12 cellular contexts compared by ENCODE assay signal in the genomic region with DNA sequence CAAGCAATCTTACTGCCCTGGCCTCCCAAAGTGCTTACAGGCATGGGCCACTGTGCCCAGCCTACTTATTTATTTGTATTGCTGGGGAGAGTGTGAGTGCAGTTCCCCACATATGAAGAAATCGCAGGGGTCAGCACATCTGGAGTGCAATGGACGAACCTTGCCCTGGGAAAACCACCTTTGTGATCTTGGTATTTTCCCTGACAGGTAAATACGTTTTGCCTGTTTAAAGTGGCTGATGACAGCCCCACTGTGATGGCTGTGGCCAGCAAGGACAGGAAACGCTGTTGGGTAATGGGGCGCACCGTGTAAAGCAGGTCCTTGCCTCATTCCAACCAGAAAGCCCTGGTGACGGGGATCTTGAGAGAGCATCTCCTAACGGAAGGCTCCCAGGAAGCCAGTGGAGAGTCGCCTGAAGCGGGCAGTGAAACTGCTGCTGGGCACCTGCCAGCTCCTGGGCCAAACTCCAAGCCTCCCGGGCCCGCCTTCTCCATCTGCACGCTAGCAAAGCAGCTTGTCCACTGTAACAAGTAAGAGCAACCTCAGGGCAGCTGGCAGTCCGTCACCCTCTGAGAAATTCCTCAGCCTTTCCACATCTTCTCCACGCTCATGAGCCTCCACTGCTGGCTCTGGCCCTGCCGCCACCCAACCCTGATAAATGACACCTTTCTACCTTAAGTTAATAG. TPM values are rescaled to one million over a fixed set of nuclear protein-coding genes. Genes with fewer than 3 reads are reported as not detected.
DNase-seq lines count a peak whose midpoint lies in the region; ATAC-seq, FAIRE-seq and TF ChIP-seq lines count a peak whose summit lies in the region.
"Had no signal": no experiment of that assay in that cellular context is flagged by ENCODE, and none has a peak within 500 bp of the region (broad histone marks: within the 10 kb centered on the region; RNA-seq: fewer than 3 reads in every experiment).

No MANE protein-coding gene starts in this region.

- H3K27me3 ChIP-seq in HepG2 (ENCODE audit: control insufficient read depth in 1 of 2, insufficient read depth in 2 of 2, low read length in 2 of 2) (no peaks in the 10 kb centered on the region), testis (no peaks in the 10 kb centered on the region)

- no peak overlapping the region for H3K4me3 ChIP-seq in HepG2 (replicated peaks in 1 of 3; ENCODE audit: insufficient read depth in 1 of 3, low read depth in 2 of 3, low read length in 3 of 3)
- no peak overlapping the region for H3K4me3 ChIP-seq in testis

- no TSS peak for BruUV-seq in HepG2 (replicated peaks; lab: Mats Ljungman, UMichigan)

- H3K36me3 ChIP-seq in HepG2 (replicated peaks in 1 of 2; ENCODE audit: control insufficient read depth in 1 of 2, insufficient read depth in 2 of 2, low read length in 2 of 2) (peaks cover 32 to 77% of the 10 kb centered on the region in 2 experiments), testis (ENCODE audit: low read depth, missing control alignments) (no peaks in the 10 kb centered on the region)

- 0 out of 2 replicates have a peak overlapping the region, but pooled peaks have one; percentile 19 for H3K4me2 ChIP-seq in HepG2 (ENCODE audit: low read depth, low read length)

- H3K9ac ChIP-seq in HepG2 (ENCODE audit: insufficient read depth, low read depth, low read length), result no peak overlapping the region

- intact Hi-C loops in HepG2 (cut with micrococcal nuclease; ENCODE audit: unreplicated experiment), result no loop called here
- intact Hi-C loops in testis (cut with DNase I; ENCODE audit: low total_unique reads), result no loop called here

- FAIRE-seq in HepG2 (lab: Jason Lieb, UNC), result no peak
- FAIRE-seq: A204.1 had no signal

- in situ Hi-C loops in HepG2 (cut with HindIII; ENCODE audit: extremely low pct_ligation_motif_present, low pct_unique_long_range_greater_than_20kb), result no loop called here

- TF ChIP-seq EP300 in HepG2 (IDR thresholded peaks at IDR 0.05; ENCODE audit: low read depth in 2 of 2, low read length in 2 of 2) (no peak), HepG2 (CRISPR knock-in tag; IDR thresholded peaks at IDR 0.05; ENCODE audit: borderline replicate concordance) (no peak)

- peak; percentile 3 to 32 for DNase-seq in NCI-H2081 (lab: John Stamatoyannopoulos, UW)
- DNase-seq in NCI-H2081 treated with DMSO at 0.1 percent for 48 hours (lab: John Stamatoyannopoulos, UW), result no peak
- DNase-seq in caudate nucleus (lab: John Stamatoyannopoulos, UW), result peak in 52 of 61 donors; percentile 5 to 79 (median 34)
- peak; percentile 68 for DNase-seq in HepG2 (ENCODE audit: low spot score)
- peak; percentile 73 for DNase-seq in testis
- DNase-seq in effector CD8-positive, alpha-beta T cell (lab: John Stamatoyannopoulos, UW), result no peak
- DNase-seq: activated CD8-positive, alpha-beta memory T cell treated with anti-CD3 and anti-CD28 coated beads for 24 hours; NCI-H1048; SIG-M5 had no signal

- 64% methylated on average over 10 of the region's 16 CpGs for WGBS in HepG2 (ENCODE audit: low lambda C conversion rate)
- 63 to 86% methylated on average over 16 of the region's 16 CpGs for WGBS in testis, 2 donors

- H4K20me1 ChIP-seq in HepG2 (ENCODE audit: insufficient read depth, low read length), result peaks cover 13% of the 10 kb centered on the region; the same call in 1 of the 2 replicates

- TF ChIP-seq POLR2A in HepG2 (IDR thresholded peaks at IDR 0.05; ENCODE audit: insufficient read depth in 1 of 2, low read depth in 2 of 2, low read length in 2 of 2), result no peak
- no peak for TF ChIP-seq POLR2A in testis (IDR thresholded peaks at IDR 0.05)

- peaks cover 7% of the 10 kb centered on the region for H3K79me2 ChIP-seq in HepG2 (ENCODE audit: insufficient read depth, low read length)

- H3K9me3 ChIP-seq in HepG2 (ENCODE audit: low read length) (no peaks in the 10 kb centered on the region), testis (no peaks in the 10 kb centered on the region)

- TF ChIP-seq RAD21 in HepG2 (CRISPR knock-in tag; IDR thresholded peaks at IDR 0.05), result no peak

- peak; percentile 54 for ATAC-seq in HepG2
- ATAC-seq in GM19467 (IDR thresholded peaks at IDR 0.05; ENCODE audit: unreplicated experiment), result no peak
- ATAC-seq in HG03457 (IDR thresholded peaks at IDR 0.05; ENCODE audit: unreplicated experiment), result no peak

- POLR2A ChIA-PET in HepG2 (lab: Yijun Ruan, JAX), result no interaction called here

- peaks cover 25% of the 10 kb centered on the region for H3K4me1 ChIP-seq in HepG2 (ENCODE audit: insufficient read depth, low read length)
- H3K4me1 ChIP-seq in testis, result no peaks in the 10 kb centered on the region

- no peak for TF ChIP-seq CTCF in HepG2 (CRISPR knock-in tag; IDR thresholded peaks at IDR 0.05)
- no peak for TF ChIP-seq CTCF in testis (IDR thresholded peaks at IDR 0.05)

- H3K27ac ChIP-seq in caudate nucleus (ENCODE audit: low read depth, low read length) (no peak overlapping the region), HepG2 (ENCODE audit: extremely low read length, insufficient read depth, low read length) (peak overlapping the region; percentile 9), testis (no peak overlapping the region)

- CTCF ChIA-PET in HepG2 (lab: Yijun Ruan, JAX; ENCODE audit: low intra/inter-chr PET ratio, low total read pairs), result no interaction called here

- H2AFZ ChIP-seq in HepG2 (ENCODE audit: low read length), result no peak overlapping the region

RNA-seq across cellular contexts. Expression of a gene that starts 17.5 kb away (rescaled TPM):
- 47.6 and 55.0 TPM in 2 replicates for total RNA-seq in HepG2 (2016; rRNA removed; fragmentation: Illumina TruSeq; extraction: Trizol)
- total RNA-seq in HepG2 (2016; cell fraction: cytosol; rRNA removed; fragmentation: Illumina TruSeq; extraction: Trizol; ENCODE audit: low read depth), result 56.6 and 69.3 TPM in 2 replicates
- 42.9 and 52.9 TPM in 2 replicates for total RNA-seq in HepG2 (2016; cell fraction: insoluble cytoplasmic fraction; rRNA removed; fragmentation: Illumina TruSeq; extraction: Trizol)
- total RNA-seq in HepG2 (2016; cell fraction: membrane; rRNA removed; fragmentation: Illumina TruSeq; extraction: Trizol), result 53.7 and 67.6 TPM in 2 replicates
- 34.0 and 36.1 TPM in 2 replicates for total RNA-seq in HepG2 (2016; cell fraction: nucleus; rRNA removed; fragmentation: Illumina TruSeq; extraction: Trizol)
- 71.6 and 76.0 TPM in 2 replicates for polyA plus RNA-seq in HepG2 (2011; rRNA removed)
- polyA plus RNA-seq in HepG2 (2011; cell fraction: cytosol; rRNA removed), result 60.8 and 68.0 TPM in 2 replicates
- polyA plus RNA-seq in HepG2 (2011; cell fraction: nucleus; rRNA removed), result 45.9 and 50.4 TPM in 2 replicates
- 29.9 and 30.5 TPM in 2 replicates for polyA plus RNA-seq in HepG2 (2012)
- 65.3 and 83.6 TPM in 2 replicates for polyA plus RNA-seq in HepG2 (2016; cell fraction: cytosol; fragmentation: Illumina TruSeq; extraction: Trizol; ENCODE audit: low read depth)
- 58.1 and 66.0 TPM in 2 replicates for polyA plus RNA-seq in HepG2 (2016; cell fraction: insoluble cytoplasmic fraction; fragmentation: Illumina TruSeq; extraction: Trizol; ENCODE audit: low read depth)
- polyA plus RNA-seq in HepG2 (2016; cell fraction: membrane; fragmentation: Illumina TruSeq; extraction: Trizol; ENCODE audit: low read depth), result 59.1 and 73.6 TPM in 2 replicates
- 69.1 and 78.6 TPM in 2 replicates for polyA plus RNA-seq in HepG2 (2016; cell fraction: nucleus; fragmentation: Illumina TruSeq; extraction: Trizol; ENCODE audit: insufficient read depth, low read depth)
- polyA minus RNA-seq in HepG2 (2011; rRNA and poly(A)+ RNA removed; ENCODE audit: low replicate concordance), result 61.8 and 82.3 TPM in 2 replicates
- polyA minus RNA-seq in HepG2 (2011; cell fraction: cytosol; rRNA and poly(A)+ RNA removed), result 27.0 and 43.3 TPM in 2 replicates
- polyA minus RNA-seq in HepG2 (2011; cell fraction: nucleus; rRNA and poly(A)+ RNA removed), result 44.0 and 45.6 TPM in 2 replicates
- total RNA-seq in testis, result 10 to 100 TPM; 44.2 to 57.3 TPM
- 38.7 TPM for polyA plus RNA-seq in testis (ENCODE audit: insufficient read depth, low read depth, low replicate concordance)

RNA-seq across cellular contexts. Expression of a gene that starts 17.7 kb away (rescaled TPM):
- total RNA-seq in HepG2 (2016; rRNA removed; fragmentation: Illumina TruSeq; extraction: Trizol) (631 and 658 TPM in 2 replicates), testis (100 to 1,000 TPM; 263 to 334 TPM)
- 381 and 407 TPM in 2 replicates for total RNA-seq in HepG2 (2016; cell fraction: cytosol; rRNA removed; fragmentation: Illumina TruSeq; extraction: Trizol; ENCODE audit: low read depth)
- 648 and 655 TPM in 2 replicates for total RNA-seq in HepG2 (2016; cell fraction: insoluble cytoplasmic fraction; rRNA removed; fragmentation: Illumina TruSeq; extraction: Trizol)
- total RNA-seq in HepG2 (2016; cell fraction: membrane; rRNA removed; fragmentation: Illumina TruSeq; extraction: Trizol), result 496 and 528 TPM in 2 replicates
- 310 and 337 TPM in 2 replicates for total RNA-seq in HepG2 (2016; cell fraction: nucleus; rRNA removed; fragmentation: Illumina TruSeq; extraction: Trizol)
- polyA plus RNA-seq in HepG2 (2011; rRNA removed) (838 and 902 TPM in 2 replicates), testis (ENCODE audit: insufficient read depth, low read depth, low replicate concordance) (467 TPM)
- polyA plus RNA-seq in HepG2 (2011; cell fraction: cytosol; rRNA removed), result 1,053 and 1,212 TPM in 2 replicates
- 388 and 389 TPM in 2 replicates for polyA plus RNA-seq in HepG2 (2011; cell fraction: nucleus; rRNA removed)
- polyA plus RNA-seq in HepG2 (2012), result 443 and 505 TPM in 2 replicates
- 414 and 464 TPM in 2 replicates for polyA plus RNA-seq in HepG2 (2016; cell fraction: cytosol; fragmentation: Illumina TruSeq; extraction: Trizol; ENCODE audit: low read depth)
- polyA plus RNA-seq in HepG2 (2016; cell fraction: insoluble cytoplasmic fraction; fragmentation: Illumina TruSeq; extraction: Trizol; ENCODE audit: low read depth), result 675 and 705 TPM in 2 replicates
- polyA plus RNA-seq in HepG2 (2016; cell fraction: membrane; fragmentation: Illumina TruSeq; extraction: Trizol; ENCODE audit: low read depth), result 456 and 498 TPM in 2 replicates
- 604 and 614 TPM in 2 replicates for polyA plus RNA-seq in HepG2 (2016; cell fraction: nucleus; fragmentation: Illumina TruSeq; extraction: Trizol; ENCODE audit: insufficient read depth, low read depth)
- polyA minus RNA-seq in HepG2 (2011; rRNA and poly(A)+ RNA removed; ENCODE audit: low replicate concordance), result 364 and 524 TPM in 2 replicates
- 143 and 144 TPM in 2 replicates for polyA minus RNA-seq in HepG2 (2011; cell fraction: cytosol; rRNA and poly(A)+ RNA removed)
- 99.5 and 129 TPM in 2 replicates for polyA minus RNA-seq in HepG2 (2011; cell fraction: nucleus; rRNA and poly(A)+ RNA removed)

RNA-seq across cellular contexts. Expression of a gene that starts 30.9 kb away (rescaled TPM):
- total RNA-seq in HepG2 (2016; rRNA removed; fragmentation: Illumina TruSeq; extraction: Trizol), result 0.13 TPM in 1 of 2 replicates, not detected in the other
- total RNA-seq in HepG2 (2016; cell fraction: cytosol; rRNA removed; fragmentation: Illumina TruSeq; extraction: Trizol; ENCODE audit: low read depth), result 0.35 TPM in 1 of 2 replicates, not detected in the other
- not detected in 2 replicates for total RNA-seq in HepG2 (2016; cell fraction: insoluble cytoplasmic fraction; rRNA removed; fragmentation: Illumina TruSeq; extraction: Trizol)
- not detected in 2 replicates for total RNA-seq in HepG2 (2016; cell fraction: membrane; rRNA removed; fragmentation: Illumina TruSeq; extraction: Trizol)
- not detected in 2 replicates for total RNA-seq in HepG2 (2016; cell fraction: nucleus; rRNA removed; fragmentation: Illumina TruSeq; extraction: Trizol)
- polyA plus RNA-seq in HepG2 (2011; rRNA removed), result 0.26 and 0.29 TPM in 2 replicates
- polyA plus RNA-seq in HepG2 (2011; cell fraction: cytosol; rRNA removed), result 0.13 and 0.28 TPM in 2 replicates
- 0.16 and 0.37 TPM in 2 replicates for polyA plus RNA-seq in HepG2 (2011; cell fraction: nucleus; rRNA removed)
- polyA plus RNA-seq in HepG2 (2012), result not detected in 2 replicates
- 0.35 and 0.65 TPM in 2 replicates for polyA plus RNA-seq in HepG2 (2016; cell fraction: cytosol; fragmentation: Illumina TruSeq; extraction: Trizol; ENCODE audit: low read depth)
- polyA plus RNA-seq in HepG2 (2016; cell fraction: insoluble cytoplasmic fraction; fragmentation: Illumina TruSeq; extraction: Trizol; ENCODE audit: low read depth), result not detected in 2 replicates
- polyA plus RNA-seq in HepG2 (2016; cell fraction: membrane; fragmentation: Illumina TruSeq; extraction: Trizol; ENCODE audit: low read depth), result 0.33 TPM in 1 of 2 replicates, not detected in the other
- not detected in 2 replicates for polyA plus RNA-seq in HepG2 (2016; cell fraction: nucleus; fragmentation: Illumina TruSeq; extraction: Trizol; ENCODE audit: insufficient read depth, low read depth)
- polyA minus RNA-seq in HepG2 (2011; rRNA and poly(A)+ RNA removed; ENCODE audit: low replicate concordance), result 0.44 and 7.8 TPM in 2 replicates
- polyA minus RNA-seq in HepG2 (2011; cell fraction: cytosol; rRNA and poly(A)+ RNA removed), result not detected in 2 replicates
- not detected in 2 replicates for polyA minus RNA-seq in HepG2 (2011; cell fraction: nucleus; rRNA and poly(A)+ RNA removed)
- 1 to 10 TPM; 3.8 to 6.0 TPM for total RNA-seq in testis
- 4.3 TPM for polyA plus RNA-seq in testis (ENCODE audit: insufficient read depth, low read depth, low replicate concordance)

Comparison
In these comparisons a context has a peak if more than half of its experiments do, and no peak if none do; other contexts are left out.
1. DNase-seq: peak in NCI-H2081 (2 of 2), caudate nucleus (52 of 61), HepG2 (single experiment) and testis (single experiment); none in NCI-H2081 treated with DMSO at 0.1 percent for 48 hours (single experiment) and effector CD8-positive, alpha-beta T cell (single experiment).